ENCODE assay signal across 10 cellular contexts in the genomic region with DNA sequence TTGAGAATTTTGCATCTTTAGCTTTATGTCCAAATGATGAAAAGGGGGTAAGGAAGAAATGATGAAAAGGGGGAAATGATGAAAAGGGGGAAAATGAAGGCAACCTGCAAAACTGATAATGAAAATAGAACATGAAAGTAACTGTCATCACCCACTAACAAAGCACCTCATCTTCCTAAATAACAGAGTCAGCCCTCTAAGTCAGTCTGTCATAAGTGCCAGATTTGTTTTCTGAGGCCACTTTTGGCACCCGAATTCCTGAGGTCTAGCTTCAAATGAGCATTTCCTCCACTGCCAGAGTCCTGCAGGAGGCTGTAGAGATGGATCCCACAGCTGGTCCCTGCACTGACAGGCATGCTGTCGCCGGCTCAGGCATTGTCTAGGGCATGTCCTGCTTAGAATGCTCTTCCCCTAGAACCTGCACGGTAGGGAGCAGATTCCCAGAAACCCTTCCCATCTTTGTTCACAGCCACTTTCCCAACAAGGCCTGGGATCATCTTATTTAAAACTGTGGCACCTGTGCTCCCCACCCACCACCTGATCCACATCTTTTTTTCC. TPM values are rescaled to one million over a fixed set of nuclear protein-coding genes. Genes with fewer than 3 reads are reported as not detected.
A peak's percentile ranks its signal among the peaks of the same experiment; 100 is the strongest.
DNase-seq lines count a peak whose midpoint lies in the region; ATAC-seq lines count a peak whose summit lies in the region.
"Had no signal": no experiment of that assay in that cellular context is flagged by ENCODE, and none has a peak within 500 bp of the region (broad histone marks: within the 10 kb centered on the region; RNA-seq: fewer than 3 reads in every experiment).

No MANE protein-coding gene starts in this region.

- peaks cover 13 to 19% (median 14%) of the 10 kb centered on the region in 3 donors for H3K36me3 Mint-ChIP-seq in immature natural killer cell
- peaks cover 16% of the 10 kb centered on the region for H3K36me3 Mint-ChIP-seq in T-helper 2 cell treated with Interferon-gamma antibody and Interleukin-4, amounts not matched to agents 5 μg/mL and 100 μg/mL, for 36 hours (ENCODE audit: low read depth)

- peak overlapping the region in 1 of 5 donors; percentile 48 for H3K4me3 Mint-ChIP-seq in immature natural killer cell
- H3K4me3 Mint-ChIP-seq in T-helper 2 cell treated with Interferon-gamma antibody and Interleukin-4, amounts not matched to agents 5 μg/mL and 100 μg/mL, for 36 hours, result no peak overlapping the region
- H3K4me3 Mint-ChIP-seq: activated CD8-positive, alpha-beta memory T cell treated with anti-CD3 and anti-CD28 coated beads, Interleukin-2, amount 10 ng/mL, durations not matched to agents 7 days and 5 days had no signal

- H3K9me3 Mint-ChIP-seq in immature natural killer cell, result peaks cover 3 to 13% (median 6%) of the 10 kb centered on the region in 6 donors
- H3K9me3 Mint-ChIP-seq in T-helper 2 cell treated with Interferon-gamma antibody and Interleukin-4, amounts not matched to agents 5 μg/mL and 100 μg/mL, for 36 hours, result peaks cover 10% of the 10 kb centered on the region

- peak overlapping the region in 5 of 6 donors; percentile 11 to 71 (median 19) for H3K27ac Mint-ChIP-seq in immature natural killer cell
- no peak overlapping the region for H3K27ac Mint-ChIP-seq in T-helper 2 cell treated with Interferon-gamma antibody and Interleukin-4, amounts not matched to agents 5 μg/mL and 100 μg/mL, for 36 hours
- H3K27ac Mint-ChIP-seq: activated CD8-positive, alpha-beta memory T cell treated with anti-CD3 and anti-CD28 coated beads, Interleukin-2, amount 10 ng/mL, durations not matched to agents 7 days and 5 days had no signal

- peaks cover 24 to 43% of the 10 kb centered on the region in 2 donors for H3K4me1 Mint-ChIP-seq in immature natural killer cell
- H3K4me1 Mint-ChIP-seq in T-helper 2 cell treated with Interferon-gamma antibody and Interleukin-4, amounts not matched to agents 5 μg/mL and 100 μg/mL, for 36 hours (ENCODE audit: low read depth), result peaks cover 26% of the 10 kb centered on the region

- no peaks in the 10 kb centered on the region for H3K27me3 Mint-ChIP-seq in immature natural killer cell (ENCODE audit: low read depth in 3 of 3)
- no peaks in the 10 kb centered on the region for H3K27me3 Mint-ChIP-seq in T-helper 2 cell treated with Interferon-gamma antibody and Interleukin-4, amounts not matched to agents 5 μg/mL and 100 μg/mL, for 36 hours (ENCODE audit: low read depth)
- H3K27me3 Mint-ChIP-seq: activated CD8-positive, alpha-beta memory T cell treated with anti-CD3 and anti-CD28 coated beads, Interleukin-2, amount 10 ng/mL, durations not matched to agents 7 days and 5 days had no signal

- no peak for DNase-seq in immature natural killer cell
- no peak for DNase-seq in NK-92 treated with Interleukin-12 subunit alpha and Interleukin-12 subunit beta, amount 100 ng/mL, for 24 hours (lab: John Stamatoyannopoulos, UW)
- DNase-seq in T-helper 2 cell treated with Interferon-gamma antibody and Interleukin-4, amounts not matched to agents 5 μg/mL and 100 μg/mL, for 36 hours (ENCODE audit: low spot score), result no peak
- DNase-seq in GM19238 (ENCODE audit: insufficient read length, low spot score), result no peak
- DNase-seq: activated CD8-positive, alpha-beta memory T cell treated with anti-CD3 and anti-CD28 coated beads, Interleukin-2, amount 10 ng/mL, durations not matched to agents 7 days and 5 days; DND-41; NCI-H1930 had no signal

- ATAC-seq in GM18498 (IDR thresholded peaks at IDR 0.05; ENCODE audit: unreplicated experiment), result peak; percentile 39
- ATAC-seq in GM19395 (IDR thresholded peaks at IDR 0.05; ENCODE audit: unreplicated experiment), result peak; percentile 36
- ATAC-seq in HG03108 (IDR thresholded peaks at IDR 0.05; ENCODE audit: unreplicated experiment), result peak; percentile 28
- ATAC-seq: activated CD8-positive, alpha-beta memory T cell treated with anti-CD3 and anti-CD28 coated beads, Interleukin-2, amount 10 ng/mL, durations not matched to agents 7 days and 5 days had no signal

RNA-seq across cellular contexts. Expression of gene RAP2A, which starts 25.3 kb away (rescaled TPM):
- 1 to 10 TPM; 2.8 to 5.6 (median 5.5) TPM for polyA plus RNA-seq in immature natural killer cell
